ENCODE assay signal across 8 cellular contexts in genomic region chr4:15457401-15458201, GRCh38. TPM values are rescaled to one million over a fixed set of nuclear protein-coding genes. Genes with fewer than 3 reads are reported as not detected.
A peak's percentile ranks its signal among the peaks of the same experiment; 100 is the strongest.
DNase-seq lines count a peak whose midpoint lies in the region; ATAC-seq, FAIRE-seq and TF ChIP-seq lines count a peak whose summit lies in the region.

No MANE protein-coding gene starts in this region.

- FAIRE-seq in H1 (lab: Jason Lieb, UNC) (peak; percentile 55), H54 (lab: Jason Lieb, UNC) (no peak)

- no peak overlapping the region for H2BK12ac ChIP-seq in H1 (ENCODE audit: low read depth, low read length)

- H3K23me2 ChIP-seq in H1 (ENCODE audit: low read depth, low read length): no peaks in the 10 kb centered on the region

- H3K56ac ChIP-seq in H1 (replicated peaks; ENCODE audit: insufficient read length, low read depth, low read length): no peak overlapping the region

- CTCF ChIA-PET in H1 (lab: Charles Lee; ENCODE audit: partially characterized antibody): interaction anchor here (0.6 to 6.6 kb wide), 47 partner anchors 10 to 1747 kb away, joined by 3 to 72 read pairs (median 5); partner anchors contain the start of genes C1QTNF7 and CC2D2A

- H2AFZ ChIP-seq in H1 (ENCODE audit: low read length): 0 out of 2 replicates have a peak overlapping the region, but pooled peaks have one; percentile 82

- H3K79me1 ChIP-seq in H1 (ENCODE audit: low read depth, low read length): no peaks in the 10 kb centered on the region

- H4K8ac ChIP-seq in H1 (ENCODE audit: extremely low read depth, insufficient read depth, low read length): no peak overlapping the region

- H3K79me2 ChIP-seq in H1 (ENCODE audit: control insufficient read depth in 1 of 2, insufficient read depth in 2 of 2, low read length in 2 of 2): no peaks in the 10 kb centered on the region

- H3K4me3 ChIP-seq in H1 (ENCODE audit: extremely low read depth in 1 of 4, insufficient read depth in 2 of 4, low read depth in 3 of 4, low read length in 4 of 4): no peak overlapping the region

- no peak overlapping the region for H4K5ac ChIP-seq in H1 (ENCODE audit: insufficient read length, low read depth, low read length)

- H2BK15ac ChIP-seq in H1 (ENCODE audit: low read length): no peak overlapping the region

- no peaks in the 10 kb centered on the region for H4K20me1 ChIP-seq in H1 (replicated peaks in 1 of 2; ENCODE audit: control insufficient read depth in 1 of 2, insufficient read depth in 2 of 2, low read length in 2 of 2)

- peak; percentile 77 for TF ChIP-seq RAD21 in H1 (IDR thresholded peaks at IDR 0.05 in 1 of 2, conservative IDR thresholded peaks at IDR 0.05 in 1 of 2; ENCODE audit: low read depth in 2 of 2, low read length in 2 of 2)

- no peak overlapping the region for H3K14ac ChIP-seq in H1 (ENCODE audit: insufficient read length)

- H2BK20ac ChIP-seq in H1 (ENCODE audit: low read length): no peak overlapping the region

- ATAC-seq in GM19452 (IDR thresholded peaks at IDR 0.05; ENCODE audit: unreplicated experiment) (peak; percentile 97), HG03354 (IDR thresholded peaks at IDR 0.05; ENCODE audit: poor library complexity, severe bottlenecking, unreplicated experiment) (peak; percentile 99)

- no peak for TF ChIP-seq EP300 in H1 (IDR thresholded peaks at IDR 0.05; ENCODE audit: borderline replicate concordance in 1 of 2, low read depth in 2 of 2, low read length in 2 of 2)

- H4K91ac ChIP-seq in H1 (replicated peaks; ENCODE audit: insufficient read length, low read length): no peak overlapping the region

- no peak overlapping the region for H3K27ac ChIP-seq in H1 (ENCODE audit: low read depth, low read length)

- no peaks in the 10 kb centered on the region for H3K27me3 ChIP-seq in H1 (replicated peaks in 1 of 4; ENCODE audit: control insufficient read depth in 3 of 4, extremely low read depth in 1 of 4, insufficient read depth in 3 of 4, low read length in 3 of 4)

- no peaks in the 10 kb centered on the region for H3K9me3 ChIP-seq in H1 (ENCODE audit: insufficient read depth in 2 of 2, low read depth in 1 of 2, low read length in 1 of 2)

- no peaks in the 10 kb centered on the region for H3K36me3 ChIP-seq in H1 (ENCODE audit: control insufficient read depth in 2 of 4, insufficient read depth in 4 of 4, low read length in 3 of 4)

- no peak overlapping the region for H3K9ac ChIP-seq in H1 (replicated peaks in 1 of 4; ENCODE audit: extremely low read depth in 1 of 4, low read depth in 3 of 4, low read length in 3 of 4)

- peak in 2 of 3 experiments; percentile 34 to 54; a peak in 2 of 4 replicates for TF ChIP-seq CTCF in H1 (IDR thresholded peaks at IDR 0.05; ENCODE audit: control extremely low read depth in 1 of 3, insufficient read depth in 1 of 3, low read depth in 1 of 3, low read length in 3 of 3)

- H2AK5ac ChIP-seq in H1 (ENCODE audit: low read depth, low read length): no peak overlapping the region

- H3K18ac ChIP-seq in H1 (ENCODE audit: extremely low read depth, low read length): no peak overlapping the region

- H3K23ac ChIP-seq in H1 (ENCODE audit: insufficient read length): no peak overlapping the region

- H3K4me2 ChIP-seq in H1 (ENCODE audit: insufficient read depth in 1 of 2, low read depth in 2 of 2, low read length in 2 of 2): no peak overlapping the region

- no peak overlapping the region for H3K4ac ChIP-seq in H1 (replicated peaks; ENCODE audit: insufficient read length, low read depth, low read length)

- WGBS in H1 (ENCODE audit: extremely low coverage in 1 of 2, insufficient coverage in 1 of 2, insufficient read length in 1 of 2, insufficient replicate concordance in 2 of 2, low coverage in 1 of 2, low lambda C conversion rate in 2 of 2, missing lambda C conversion rate in 1 of 2), 2 experiments: 49% methylated on average over 7 of the region's 7 CpGs; no CpG with 5 or more reads in 1 of the 2 experiments

- no peak overlapping the region for H2BK5ac ChIP-seq in H1 (ENCODE audit: low read depth, low read length)

- H3K4me1 ChIP-seq in H1 (replicated peaks in 1 of 4; ENCODE audit: control insufficient read depth in 3 of 4, insufficient read depth in 4 of 4, low read length in 3 of 4): no peaks in the 10 kb centered on the region

- TF ChIP-seq POLR2A in H1 (IDR thresholded peaks at IDR 0.05; ENCODE audit: control extremely low read depth in 1 of 2, low read depth in 2 of 2, low read length in 2 of 2) (no peak), H54 (IDR thresholded peaks at IDR 0.05; ENCODE audit: low read depth, low read length) (no peak)

- POLR2A ChIA-PET in H1 (lab: Charles Lee; ENCODE audit: partially characterized antibody): no interaction called here

- DNase-seq in ELF-1 (ENCODE audit: low read depth, low spot score): peak; percentile 34
- DNase-seq in OCI-M1 (lab: John Stamatoyannopoulos, UW): peak; percentile 57
- no peak for DNase-seq in H1 (ENCODE audit: low read depth in 1 of 2, low spot score in 2 of 2)
- peak; percentile 63 for DNase-seq in midbrain (lab: John Stamatoyannopoulos, UW)
- no peak for DNase-seq in H54 (ENCODE audit: insufficient read length, low spot score)
- DNase-seq in effector CD8-positive, alpha-beta T cell (lab: John Stamatoyannopoulos, UW): no peak

- H2BK120ac ChIP-seq in H1 (replicated peaks; ENCODE audit: low read depth, low read length): no peak overlapping the region

TF ChIP-seq in H1, 55 proteins besides CTCF, POLR2A, EP300 and RAD21:
- no peak for TF ChIP-seq PHF8 (conservative IDR thresholded peaks at IDR 0.05; ENCODE audit: low read depth, low read length)
- no peak for TF ChIP-seq CBX5 (IDR thresholded peaks at IDR 0.05; ENCODE audit: low read depth, low read length)
- no peak for TF ChIP-seq KDM5A (IDR thresholded peaks at IDR 0.05; ENCODE audit: low read length)
- TF ChIP-seq TEAD4 (IDR thresholded peaks at IDR 0.05; ENCODE audit: low read depth, low read length): no peak
- no peak for TF ChIP-seq MAX (IDR thresholded peaks at IDR 0.05)
- no peak for TF ChIP-seq USF2 (IDR thresholded peaks at IDR 0.05; ENCODE audit: low read length)
- TF ChIP-seq POU5F1 (IDR thresholded peaks at IDR 0.05; ENCODE audit: low read depth, low read length): no peak
- no peak for TF ChIP-seq BACH1 (IDR thresholded peaks at IDR 0.05; ENCODE audit: low read length)
- no peak for TF ChIP-seq ATF2 (IDR thresholded peaks at IDR 0.05; ENCODE audit: low read length)
- TF ChIP-seq ZNF274 (IDR thresholded peaks at IDR 0.05; ENCODE audit: borderline replicate concordance, extremely low read depth, low read length): no peak
- TF ChIP-seq HDAC6 (IDR thresholded peaks at IDR 0.05; ENCODE audit: low read depth, low read length): no peak
- no peak for TF ChIP-seq CHD2 (IDR thresholded peaks at IDR 0.05; ENCODE audit: low read length)
- TF ChIP-seq RNF2 (IDR thresholded peaks at IDR 0.05; ENCODE audit: borderline replicate concordance, low read depth, low read length, missing control alignments, poor library complexity, severe bottlenecking): no peak
- no peak for TF ChIP-seq SP1 (IDR thresholded peaks at IDR 0.05; ENCODE audit: low read depth, low read length)
- TF ChIP-seq CEBPB (IDR thresholded peaks at IDR 0.05; ENCODE audit: low read depth, low read length): no peak
- TF ChIP-seq MAFK (IDR thresholded peaks at IDR 0.05; ENCODE audit: low read depth, low read length): no peak
- TF ChIP-seq SAP30 (IDR thresholded peaks at IDR 0.05; ENCODE audit: insufficient read depth, insufficient replicate concordance, low read length): no peak

RNA-seq across cellular contexts. Expression of gene CC2D2A, which starts 12.1 kb away (rescaled TPM):
- 11.0 and 11.1 TPM in 2 replicates for total RNA-seq in H1 (2021; fragmentation: NEBNext Ultra II Directional; extraction: Animal tissue kit (Norgen Biotek cat#: 25700))
- polyA plus RNA-seq in H1 (2011; rRNA removed): 7.3 and 12.2 TPM in 2 replicates
- 7.9 TPM for polyA plus RNA-seq in H1 (2011; cell fraction: cytosol; rRNA removed)
- 7.5 TPM for polyA plus RNA-seq in H1 (2011; cell fraction: nucleus; rRNA removed)
- 8.3 to 11.2 TPM (median 10.2 TPM) in 4 replicates for polyA plus RNA-seq in H1 (2012, experiment 1 of 2)
- polyA plus RNA-seq in H1 (2012, experiment 2 of 2): 1.3 TPM
- polyA plus RNA-seq in H1 (2013, experiment 1 of 2): 8.1 TPM
- 7.7 TPM for polyA plus RNA-seq in H1 (2013, experiment 2 of 2)
- 13.6 and 17.5 TPM in 2 replicates for polyA minus RNA-seq in H1 (2011; rRNA and poly(A)+ RNA removed)
- 5.1 TPM for polyA minus RNA-seq in H1 (2011; cell fraction: cytosol; rRNA and poly(A)+ RNA removed)
- polyA minus RNA-seq in H1 (2011; cell fraction: nucleus; rRNA and poly(A)+ RNA removed): 22.5 TPM

RNA-seq across cellular contexts. Expression of gene C1QTNF7, which starts 29.8 kb away (rescaled TPM):
- not detected in 2 replicates for total RNA-seq in H1 (2021; fragmentation: NEBNext Ultra II Directional; extraction: Animal tissue kit (Norgen Biotek cat#: 25700))
- polyA plus RNA-seq in H1 (2011; rRNA removed): not detected in 2 replicates
- not detected for polyA plus RNA-seq in H1 (2011; cell fraction: cytosol; rRNA removed)
- not detected for polyA plus RNA-seq in H1 (2011; cell fraction: nucleus; rRNA removed)
- polyA plus RNA-seq in H1 (2012, experiment 1 of 2): not detected in 4 replicates
- polyA plus RNA-seq in H1 (2012, experiment 2 of 2): not detected
- polyA plus RNA-seq in H1 (2013, experiment 1 of 2): not detected
- polyA plus RNA-seq in H1 (2013, experiment 2 of 2): not detected
- polyA minus RNA-seq in H1 (2011; rRNA and poly(A)+ RNA removed): not detected in 2 replicates
- not detected for polyA minus RNA-seq in H1 (2011; cell fraction: cytosol; rRNA and poly(A)+ RNA removed)
- polyA minus RNA-seq in H1 (2011; cell fraction: nucleus; rRNA and poly(A)+ RNA removed): not detected

Comparison
In these comparisons a context has a peak if more than half of its experiments do, and no peak if none do; other contexts are left out.
1. DNase-seq: peak in ELF-1 (single experiment), OCI-M1 (single experiment) and midbrain (single experiment); none in H1 (0 of 2), H54 (single experiment) and effector CD8-positive, alpha-beta T cell (single experiment).